In genomic region chrX:13750204-13750603, GRCh38 we compare ENCODE assay signal across 9 cellular contexts. TPM values are rescaled to one million over a fixed set of nuclear protein-coding genes. Genes with fewer than 3 reads are reported as not detected.
DNase-seq lines count a peak whose midpoint lies in the region; ATAC-seq and TF ChIP-seq lines count a peak whose summit lies in the region.
"Had no signal": no experiment of that assay in that cellular context is flagged by ENCODE, and none has a peak within 500 bp of the region (broad histone marks: within the 10 kb centered on the region; RNA-seq: fewer than 3 reads in every experiment).

No MANE protein-coding gene starts in this region.

- BruUV-seq in mammary epithelial cell (replicated peaks; lab: Mats Ljungman, UMichigan), result no TSS peak

- H3K36me3 ChIP-seq in mammary epithelial cell (ENCODE audit: insufficient read depth, low read length), result peaks cover 21% of the 10 kb centered on the region

- dilution Hi-C loops in mammary epithelial cell (cut with HindIII; ENCODE audit: low sequenced_read_pairs), result no loop called here

- no peak overlapping the region for H2AFZ ChIP-seq in mammary epithelial cell (ENCODE audit: low read depth, low read length)

- H3K9ac ChIP-seq in mammary epithelial cell (ENCODE audit: insufficient read depth, low read length), result no peak overlapping the region

- in situ Hi-C loops in mammary epithelial cell (cut with MboI; ENCODE audit: low sequenced_read_pairs in 2 of 2), result loop anchor here in 1 of 2 donors (5.0 kb wide), 1 partner anchor 282 kb away; no protein-coding TSS in a partner anchor

- peak overlapping the region in 2 of 8 donors; percentile 13 to 57 for H3K4me3 Mint-ChIP-seq in naive B cell

- ATAC-seq in naive B cell (ENCODE audit: low read depth in 2 of 2), result peak; percentile 64 to 71
- no peak for ATAC-seq in GM19463 (IDR thresholded peaks at IDR 0.05; ENCODE audit: unreplicated experiment)
- no peak for ATAC-seq in GM18505 (IDR thresholded peaks at IDR 0.05; ENCODE audit: unreplicated experiment)

- CTCF ChIA-PET in mammary epithelial cell (lab: Charles Lee; ENCODE audit: low non-redundant PET), result interaction anchor here (0.8 kb wide), 1 partner anchor 150 kb away, joined by 8 read pairs; no protein-coding TSS in a partner anchor

- no peak overlapping the region for H3K27ac ChIP-seq in mammary epithelial cell (ENCODE audit: insufficient read depth, low read depth, low read length)

- no peaks in the 10 kb centered on the region for H3K9me3 ChIP-seq in mammary epithelial cell (replicated peaks; ENCODE audit: insufficient read depth, low read length)

- DNase-seq in DMS 273 treated with DMSO at 0.1 percent for 48 hours (lab: John Stamatoyannopoulos, UW) (peak; percentile 35), H4 (ENCODE audit: low spot score) (peak; percentile 44), NCI-H345 (lab: John Stamatoyannopoulos, UW) (peak; percentile 43), mammary epithelial cell (peak; percentile 60), naive B cell (peak; percentile 46), 8988T (no peak)

- peaks cover 29 to 45% (median 38%) of the 10 kb centered on the region in 3 donors for H3K4me1 Mint-ChIP-seq in naive B cell

- no peaks in the 10 kb centered on the region for H3K27me3 ChIP-seq in mammary epithelial cell (ENCODE audit: insufficient read depth, low read length)

- H3K36me3 Mint-ChIP-seq in naive B cell, result peaks cover 12 to 18% of the 10 kb centered on the region in 2 donors

- H3K4me1 ChIP-seq in mammary epithelial cell (ENCODE audit: insufficient read depth, low read length), result peaks cover 15% of the 10 kb centered on the region

- TF ChIP-seq POLR2A in GM18505 (IDR thresholded peaks at IDR 0.05; ENCODE audit: borderline replicate concordance, extremely low read depth, insufficient read depth, insufficient read length), result no peak

- peak overlapping the region in 5 of 6 donors; percentile 6 to 73 (median 47) for H3K27ac Mint-ChIP-seq in naive B cell

- H4K20me1 ChIP-seq in mammary epithelial cell (ENCODE audit: insufficient read depth, low read length), result no peaks in the 10 kb centered on the region

- no peak overlapping the region for H3K4me3 ChIP-seq in mammary epithelial cell (replicated peaks in 1 of 3; ENCODE audit: insufficient read depth in 1 of 3, low read depth in 2 of 3, low read length in 3 of 3)
- H3K4me3 ChIP-seq: skin epidermis had no signal

- TF ChIP-seq CTCF in mammary epithelial cell (conservative IDR thresholded peaks at IDR 0.05 in 1 of 2, IDR thresholded peaks at IDR 0.05 in 1 of 2; ENCODE audit: extremely low read depth in 1 of 2, insufficient read depth in 1 of 2, low read depth in 1 of 2, low read length in 2 of 2), result peak; percentile 75 to 78

- intact Hi-C loops in mammary epithelial cell (cut with micrococcal nuclease), result loop anchor here (1.0 to 2.0 kb wide), 3 partner anchors 173 to 282 kb away; no protein-coding TSS in a partner anchor

- no peaks in the 10 kb centered on the region for H3K27me3 Mint-ChIP-seq in naive B cell

- no peak overlapping the region for H3K4me2 ChIP-seq in mammary epithelial cell (ENCODE audit: insufficient read depth, low read depth, low read length)

- H3K79me2 ChIP-seq in mammary epithelial cell (ENCODE audit: insufficient read depth, low read length), result peaks cover 3% of the 10 kb centered on the region

- H3K9me3 Mint-ChIP-seq in naive B cell, result no peaks in the 10 kb centered on the region

RNA-seq across cellular contexts. Expression of gene OFD1, which starts 15.7 kb away (rescaled TPM):
- total RNA-seq in H4 (2014; rRNA removed; shearing (Covaris generic)), result 10.2 and 14.7 TPM in 2 replicates
- total RNA-seq in mammary epithelial cell, result 10 to 100 TPM; 39.3 to 42.0 TPM
- polyA plus RNA-seq in mammary epithelial cell (12.5 TPM), naive B cell (ENCODE audit: low read depth in 6 of 6) (10 to 100 TPM; 26.5 to 60.5 (median 50.4) TPM)
- 3.2 TPM for polyA minus RNA-seq in mammary epithelial cell

RNA-seq across cellular contexts. Expression of gene TRAPPC2, which starts 15.8 kb away (rescaled TPM):
- total RNA-seq in H4 (2014; rRNA removed; shearing (Covaris generic)), result 9.7 and 13.0 TPM in 2 replicates
- 10 to 100 TPM; 25.3 to 31.2 TPM for total RNA-seq in mammary epithelial cell
- polyA plus RNA-seq in mammary epithelial cell (13.9 TPM), naive B cell (ENCODE audit: low read depth in 6 of 6) (10 to 100 TPM; 39.9 to 53.9 (median 46.4) TPM)
- polyA minus RNA-seq in mammary epithelial cell, result 20.3 TPM

Comparison
In these comparisons a context has a peak if more than half of its experiments do, and no peak if none do; other contexts are left out.
1. ATAC-seq: peak in naive B cell (2 of 2); none in GM19463 (single experiment) and GM18505 (single experiment).